Comparison of ENCODE assay signal across 9 cellular contexts in the genomic region with DNA sequence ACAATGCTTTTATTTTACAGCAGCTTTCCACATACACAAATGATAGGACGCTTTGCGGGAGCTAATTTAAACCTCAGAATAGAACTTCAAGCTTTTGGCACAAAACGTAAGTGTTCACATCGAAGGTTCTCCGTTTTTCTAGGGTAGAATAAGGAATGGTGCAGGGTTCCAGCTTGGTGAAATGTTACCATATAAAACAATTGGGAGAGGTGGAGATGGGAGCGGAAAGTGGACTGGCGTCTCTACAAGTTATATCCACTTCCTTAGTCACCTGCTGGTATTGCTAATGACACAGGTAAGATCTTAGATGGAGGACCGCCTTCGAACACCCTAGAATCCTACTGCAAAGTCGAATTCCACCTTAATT. TPM values are rescaled to one million over a fixed set of nuclear protein-coding genes. Genes with fewer than 3 reads are reported as not detected.
A peak's percentile ranks its signal among the peaks of the same experiment; 100 is the strongest.
DNase-seq lines count a peak whose midpoint lies in the region; ATAC-seq and TF ChIP-seq lines count a peak whose summit lies in the region.
"Had no signal": no experiment of that assay in that cellular context is flagged by ENCODE, and none has a peak within 500 bp of the region (broad histone marks: within the 10 kb centered on the region; RNA-seq: fewer than 3 reads in every experiment).

No MANE protein-coding gene starts in this region.

- H3K9me3 Mint-ChIP-seq in CD14-positive monocyte: peaks cover 0 to 9% (median 5%) of the 10 kb centered on the region in 7 donors
- no peaks in the 10 kb centered on the region for H3K9me3 Mint-ChIP-seq in activated T-helper 1 cell treated with anti-CD3 and anti-CD28 coated beads, Interleukin-12 subunit alpha, Interleukin-12 subunit beta, Interleukin-2, Interleukin-4 antibody, amounts not matched to agents 30 ng/mL and 10 ng/mL and 1 ng/mL, durations not matched to agents 14 hours and 24 hours and 36 hours
- H3K9me3 Mint-ChIP-seq in naive thymus-derived CD4-positive, alpha-beta T cell: no peaks in the 10 kb centered on the region
- H3K9me3 Mint-ChIP-seq: stimulated activated naive CD8-positive, alpha-beta T cell treated with anti-CD3 and anti-CD28 coated beads, Interleukin-15, amount 100 ng/mL, for 72 hours had no signal

- H3K36me3 ChIP-seq in HCT116 (ENCODE audit: control insufficient read depth in 1 of 2, insufficient read depth in 2 of 2, low read length in 2 of 2): no peaks in the 10 kb centered on the region
- no peaks in the 10 kb centered on the region for H3K36me3 ChIP-seq in naive thymus-derived CD4-positive, alpha-beta T cell (ENCODE audit: control insufficient read depth in 2 of 3, insufficient read depth in 3 of 3, low read length in 3 of 3)
- H3K36me3 ChIP-seq in spleen: no peaks in the 10 kb centered on the region
- H3K36me3 ChIP-seq in upper lobe of left lung: no peaks in the 10 kb centered on the region

- peak overlapping the region; percentile 59 for H2AFZ ChIP-seq in HCT116 (ENCODE audit: low read depth, low read length, poor library complexity, severe bottlenecking)

- no peak for TF ChIP-seq EP300 in upper lobe of left lung (IDR thresholded peaks at IDR 0.05)

- 34 to 46% (median 39%) methylated on average over 10 of the region's 10 CpGs for WGBS in spleen, 5 donors
- WGBS in upper lobe of left lung, 2 donors: 34 to 37% methylated on average over 10 of the region's 10 CpGs

- POLR2A ChIA-PET in HCT116 (lab: Charles Lee): interaction anchor here (0.7 to 1.9 kb wide), 5 partner anchors 71 to 244 kb away, joined by 3 to 9 read pairs (median 3); no protein-coding TSS in a partner anchor
- POLR2A ChIA-PET in naive thymus-derived CD4-positive, alpha-beta T cell (lab: Charles Lee): interaction anchor here (0.6 to 2.7 kb wide), 9 partner anchors 16 to 565 kb away, joined by 3 to 25 read pairs (median 4); partner anchors contain the start of genes GLOD4, MRM3 and TIMM22

- H3K27me3 ChIP-seq in HCT116 (ENCODE audit: insufficient read depth, low read length) (no peaks in the 10 kb centered on the region), spleen (replicated peaks in 1 of 7) (peaks cover 0 to 29% (median 21%) of the 10 kb centered on the region in 7 donors), upper lobe of left lung (peaks cover 0 to 4% (median 0%) of the 10 kb centered on the region in 4 donors)
- H3K27me3 ChIP-seq in naive thymus-derived CD4-positive, alpha-beta T cell (ENCODE audit: control insufficient read depth in 2 of 2, insufficient read depth in 2 of 2, low read length in 2 of 2): peaks cover 6 to 11% of the 10 kb centered on the region in 2 donors

- TF ChIP-seq POLR2A in HCT116 (IDR thresholded peaks at IDR 0.05; ENCODE audit: borderline replicate concordance, extremely low read depth, insufficient read depth, insufficient read length) (no peak), spleen (IDR thresholded peaks at IDR 0.05) (no peak), upper lobe of left lung (IDR thresholded peaks at IDR 0.05) (no peak)

- H3K27me3 Mint-ChIP-seq in CD14-positive monocyte (ENCODE audit: low read depth in 3 of 3): peaks cover 24 to 37% (median 25%) of the 10 kb centered on the region in 3 donors
- peaks cover 26% of the 10 kb centered on the region for H3K27me3 Mint-ChIP-seq in activated T-helper 1 cell treated with anti-CD3 and anti-CD28 coated beads, Interleukin-12 subunit alpha, Interleukin-12 subunit beta, Interleukin-2, Interleukin-4 antibody, amounts not matched to agents 30 ng/mL and 10 ng/mL and 1 ng/mL, durations not matched to agents 14 hours and 24 hours and 36 hours (ENCODE audit: insufficient read depth)
- peaks cover 19 to 27% (median 20%) of the 10 kb centered on the region in 5 donors for H3K27me3 Mint-ChIP-seq in naive thymus-derived CD4-positive, alpha-beta T cell

- H3K9ac ChIP-seq in HCT116 (ENCODE audit: low read length): no peak overlapping the region

- no peak for DNase-seq in CD14-positive monocyte (ENCODE audit: low spot score)
- no peak for DNase-seq in HCT116 (ENCODE audit: low read depth, low spot score)
- DNase-seq in activated T-helper 1 cell treated with anti-CD3 and anti-CD28 coated beads, Interleukin-12 subunit alpha, Interleukin-12 subunit beta, Interleukin-2, Interleukin-4 antibody, amounts not matched to agents 30 ng/mL and 10 ng/mL and 1 ng/mL, durations not matched to agents 14 hours and 24 hours and 36 hours (ENCODE audit: low spot score): no peak
- no peak for DNase-seq in naive thymus-derived CD4-positive, alpha-beta T cell
- no peak for DNase-seq in central memory CD4-positive, alpha-beta T cell
- DNase-seq in NCI-H748 treated with DMSO at 0.1 percent for 48 hours (lab: John Stamatoyannopoulos, UW): no peak
- DNase-seq in spleen: no peak
- DNase-seq in upper lobe of left lung: no peak

- peak overlapping the region; percentile 82 for H3K4me2 ChIP-seq in HCT116 (ENCODE audit: low read length)

- ATAC-seq in HCT116: no peak
- no peak for ATAC-seq in naive thymus-derived CD4-positive, alpha-beta T cell
- ATAC-seq in upper lobe of left lung (ENCODE audit: low FRiP score in 2 of 2): no peak

- RAD21 ChIA-PET in HCT116 (lab: Charles Lee; ENCODE audit: low non-redundant PET in 1 of 2, low total read pairs in 2 of 2, uncharacterized antibody in 2 of 2, unreplicated experiment in 2 of 2): interaction anchor here (0.5 to 2.5 kb wide), 17 partner anchors 15 to 275 kb away, joined by 3 to 16 read pairs (median 3); partner anchors contain the start of genes GLOD4 (in 2 of the 2), MRM3 (in 2 of the 2) and TIMM22 (in 1 of the 2)

- peaks cover 0 to 3% of the 10 kb centered on the region in 2 donors for H3K36me3 Mint-ChIP-seq in CD14-positive monocyte
- H3K36me3 Mint-ChIP-seq in activated T-helper 1 cell treated with anti-CD3 and anti-CD28 coated beads, Interleukin-12 subunit alpha, Interleukin-12 subunit beta, Interleukin-2, Interleukin-4 antibody, amounts not matched to agents 30 ng/mL and 10 ng/mL and 1 ng/mL, durations not matched to agents 14 hours and 24 hours and 36 hours (ENCODE audit: low read depth): no peaks in the 10 kb centered on the region
- H3K36me3 Mint-ChIP-seq in naive thymus-derived CD4-positive, alpha-beta T cell: no peaks in the 10 kb centered on the region

- TF ChIP-seq RAD21 in HCT116 (IDR thresholded peaks at IDR 0.05; ENCODE audit: low read depth): no peak

- TF ChIP-seq CTCF in CD14-positive monocyte (IDR thresholded peaks at IDR 0.05) (peak; percentile 32), HCT116 (IDR thresholded peaks at IDR 0.05 in 2 of 3, conservative IDR thresholded peaks at IDR 0.05 in 1 of 3; ENCODE audit: borderline replicate concordance in 1 of 3, insufficient read depth in 1 of 3, low read depth in 2 of 3, low read length in 2 of 3) (no peak), spleen (IDR thresholded peaks at IDR 0.05 in 8 of 11, conservative IDR thresholded peaks at IDR 0.05 in 3 of 11) (peak in 2 of 11 experiments; percentile 21 to 24), upper lobe of left lung (IDR thresholded peaks at IDR 0.05) (no peak)

- peaks cover 18% of the 10 kb centered on the region for H3K4me1 Mint-ChIP-seq in CD14-positive monocyte
- peaks cover 14% of the 10 kb centered on the region for H3K4me1 Mint-ChIP-seq in activated T-helper 1 cell treated with anti-CD3 and anti-CD28 coated beads, Interleukin-12 subunit alpha, Interleukin-12 subunit beta, Interleukin-2, Interleukin-4 antibody, amounts not matched to agents 30 ng/mL and 10 ng/mL and 1 ng/mL, durations not matched to agents 14 hours and 24 hours and 36 hours (ENCODE audit: low read depth)
- peaks cover 13 to 20% (median 15%) of the 10 kb centered on the region in 7 donors for H3K4me1 Mint-ChIP-seq in naive thymus-derived CD4-positive, alpha-beta T cell

- no TSS peak for BruUV-seq in HCT116 (replicated peaks; lab: Mats Ljungman, UMichigan)

- no peak overlapping the region; a peak in 1 of 4 replicates for H3K4me3 ChIP-seq in HCT116 (replicated peaks in 1 of 2; ENCODE audit: low read depth in 1 of 2, low read length in 2 of 2)
- H3K4me3 ChIP-seq in naive thymus-derived CD4-positive, alpha-beta T cell (ENCODE audit: low read length): no peak overlapping the region
- H3K4me3 ChIP-seq in spleen: peak overlapping the region in 4 of 8 donors; percentile 66 to 89 (median 68)
- no peak overlapping the region for H3K4me3 ChIP-seq in upper lobe of left lung

- no peaks in the 10 kb centered on the region for H4K20me1 ChIP-seq in HCT116 (ENCODE audit: insufficient read depth)

- H3K27ac ChIP-seq in HCT116 (ENCODE audit: low read depth, low read length) (no peak overlapping the region), spleen (peak overlapping the region in 3 of 8 donors; percentile 78 to 83 (median 82)), upper lobe of left lung (no peak overlapping the region)
- H3K27ac ChIP-seq in naive thymus-derived CD4-positive, alpha-beta T cell (ENCODE audit: low read depth, low read length): no peak overlapping the region

- H3K9me3 ChIP-seq in HCT116 (ENCODE audit: control insufficient read depth in 1 of 2, insufficient read depth in 1 of 2, low read depth in 1 of 2, low read length in 2 of 2): no peaks in the 10 kb centered on the region
- H3K9me3 ChIP-seq in naive thymus-derived CD4-positive, alpha-beta T cell (ENCODE audit: control insufficient read depth in 2 of 3, low read length in 3 of 3): no peaks in the 10 kb centered on the region
- no peaks in the 10 kb centered on the region for H3K9me3 ChIP-seq in spleen
- no peaks in the 10 kb centered on the region for H3K9me3 ChIP-seq in upper lobe of left lung

- H3K4me1 ChIP-seq in HCT116 (ENCODE audit: control insufficient read depth in 1 of 2, insufficient read depth in 2 of 2, low read length in 2 of 2) (peaks cover 13 to 38% of the 10 kb centered on the region in 2 experiments; a peak in 3 of 4 replicates), spleen (peaks cover 13 to 35% (median 28%) of the 10 kb centered on the region in 6 donors), upper lobe of left lung (peaks cover 15 to 31% (median 21%) of the 10 kb centered on the region in 4 donors)
- H3K4me1 ChIP-seq in naive thymus-derived CD4-positive, alpha-beta T cell (ENCODE audit: control insufficient read depth in 2 of 2, insufficient read depth in 2 of 2, low read length in 2 of 2): peaks cover 8 to 19% of the 10 kb centered on the region in 2 donors

- intact Hi-C loops in CD14-positive monocyte (cut with micrococcal nuclease): loop anchor here (2.0 to 5.0 kb wide), 5 partner anchors 94 to 221 kb away; no protein-coding TSS in a partner anchor
- intact Hi-C loops in HCT116 (cut with micrococcal nuclease): loop anchor here (1.0 to 5.0 kb wide), 3 partner anchors 187 to 569 kb away; partner anchors contain the start of gene VPS53
- intact Hi-C loops in activated T-helper 1 cell treated with anti-CD3 and anti-CD28 coated beads, Interleukin-12 subunit alpha, Interleukin-12 subunit beta, Interleukin-2, Interleukin-4 antibody, amounts not matched to agents 30 ng/mL and 10 ng/mL and 1 ng/mL, durations not matched to agents 14 hours and 24 hours and 36 hours (cut with micrococcal nuclease): loop anchor here (1.0 to 5.0 kb wide), 8 partner anchors 15 to 839 kb away; partner anchors contain the start of genes GEMIN4, GLOD4, MRM3 and VPS53
- intact Hi-C loops in naive thymus-derived CD4-positive, alpha-beta T cell (cut with micrococcal nuclease): loop anchor here (1.0 to 5.0 kb wide), 8 partner anchors 15 to 838 kb away; partner anchors contain the start of genes GLOD4 (in 2 of the 2), MRM3 (in 2 of the 2) and VPS53 (in 1 of the 2)
- intact Hi-C loops in spleen (cut with DNase I; ENCODE audit: low total_unique reads): loop anchor here (5.0 kb wide), 1 partner anchor 184 kb away; no protein-coding TSS in a partner anchor

- peak overlapping the region; percentile 83 to 90 for H3K4me3 Mint-ChIP-seq in CD14-positive monocyte
- peak overlapping the region; percentile 78 for H3K4me3 Mint-ChIP-seq in activated T-helper 1 cell treated with anti-CD3 and anti-CD28 coated beads, Interleukin-12 subunit alpha, Interleukin-12 subunit beta, Interleukin-2, Interleukin-4 antibody, amounts not matched to agents 30 ng/mL and 10 ng/mL and 1 ng/mL, durations not matched to agents 14 hours and 24 hours and 36 hours
- H3K4me3 Mint-ChIP-seq in naive thymus-derived CD4-positive, alpha-beta T cell: peak overlapping the region; percentile 64 to 88 (median 81)

- H3K9me2 ChIP-seq in HCT116 (ENCODE audit: insufficient read depth): no peaks in the 10 kb centered on the region

- no peak overlapping the region for H3K27ac Mint-ChIP-seq in CD14-positive monocyte
- H3K27ac Mint-ChIP-seq in activated T-helper 1 cell treated with anti-CD3 and anti-CD28 coated beads, Interleukin-12 subunit alpha, Interleukin-12 subunit beta, Interleukin-2, Interleukin-4 antibody, amounts not matched to agents 30 ng/mL and 10 ng/mL and 1 ng/mL, durations not matched to agents 14 hours and 24 hours and 36 hours: peak overlapping the region; percentile 14
- H3K27ac Mint-ChIP-seq in naive thymus-derived CD4-positive, alpha-beta T cell: peak overlapping the region; percentile 38 to 88 (median 72)

- CTCF ChIA-PET in HCT116 (lab: Charles Lee): interaction anchor here (0.6 to 3.9 kb wide), 27 partner anchors 9 to 569 kb away, joined by 3 to 87 read pairs (median 4); partner anchors contain the start of genes GEMIN4, GLOD4, MRM3 and TIMM22
- CTCF ChIA-PET in naive thymus-derived CD4-positive, alpha-beta T cell (lab: Charles Lee): interaction anchor here (0.7 to 4.7 kb wide), 16 partner anchors 16 to 816 kb away, joined by 3 to 35 read pairs (median 5); partner anchors contain the start of genes GLOD4, MRM3 and TIMM22

- peaks cover 26% of the 10 kb centered on the region for H3K79me2 ChIP-seq in HCT116 (ENCODE audit: insufficient read depth, low read length)

RNA-seq across cellular contexts. Expression of gene NXN, which starts 1.7 kb away (rescaled TPM):
- polyA plus RNA-seq in CD14-positive monocyte (not detected), spleen (1 to 10 TPM; 3.9 to 6.6 (median 5.8) TPM)
- total RNA-seq in HCT116 (2021; ENCODE audit: unreplicated experiment) (83.7 TPM), spleen (10 to 100 TPM in 5 of 7 donors, 1 to 10 TPM in 2; 7.2 to 21.4 (median 14.1) TPM), upper lobe of left lung (10 to 100 TPM; 32.4 to 63.1 (median 52.2) TPM)
- 60.7 and 64.7 TPM in 2 replicates for polyA plus RNA-seq in HCT116 (2012)
- 0.24 and 0.31 TPM in 2 replicates for total RNA-seq in activated T-helper 1 cell treated with anti-CD3 and anti-CD28 coated beads, Interleukin-12 subunit alpha, Interleukin-12 subunit beta, Interleukin-2, Interleukin-4 antibody, amounts not matched to agents 30 ng/mL and 10 ng/mL and 1 ng/mL, durations not matched to agents 14 hours and 24 hours and 36 hours
- under 1 TPM in 4 of 5 experiments, not detected in 1; 0.10 to 0.84 (median 0.36) TPM for total RNA-seq in naive thymus-derived CD4-positive, alpha-beta T cell
- under 1 TPM in 1 of 2 donors, not detected in 1; 0.22 TPM for polyA plus RNA-seq in naive thymus-derived CD4-positive, alpha-beta T cell

RNA-seq across cellular contexts. Expression of gene TIMM22, which starts 15.7 kb away (rescaled TPM):
- 10 to 100 TPM; 13.1 to 13.6 TPM for polyA plus RNA-seq in CD14-positive monocyte
- 14.0 TPM for total RNA-seq in HCT116 (2021; ENCODE audit: unreplicated experiment)
- polyA plus RNA-seq in HCT116 (2012): 8.4 and 9.6 TPM in 2 replicates
- total RNA-seq in activated T-helper 1 cell treated with anti-CD3 and anti-CD28 coated beads, Interleukin-12 subunit alpha, Interleukin-12 subunit beta, Interleukin-2, Interleukin-4 antibody, amounts not matched to agents 30 ng/mL and 10 ng/mL and 1 ng/mL, durations not matched to agents 14 hours and 24 hours and 36 hours: 14.6 and 17.3 TPM in 2 replicates
- total RNA-seq in naive thymus-derived CD4-positive, alpha-beta T cell: 10 to 100 TPM in 3 of 5 experiments, 1 to 10 TPM in 2; 8.3 to 13.5 (median 11.3) TPM
- 10 to 100 TPM; 24.9 to 27.9 TPM for polyA plus RNA-seq in naive thymus-derived CD4-positive, alpha-beta T cell
- 10 to 100 TPM in 6 of 7 donors, 1 to 10 TPM in 1; 9.7 to 14.3 (median 11.2) TPM for total RNA-seq in spleen
- polyA plus RNA-seq in spleen: 1 to 10 TPM; 5.1 to 8.8 (median 7.0) TPM
- 10 to 100 TPM in 2 of 6 donors, 1 to 10 TPM in 4; 6.3 to 13.5 (median 8.9) TPM for total RNA-seq in upper lobe of left lung

Comparison
In these comparisons a context has a peak if more than half of its experiments do, and no peak if none do; other contexts are left out.
1. H3K27ac Mint-ChIP-seq: peak in activated T-helper 1 cell treated with anti-CD3 and anti-CD28 coated beads, Interleukin-12 subunit alpha, Interleukin-12 subunit beta, Interleukin-2, Interleukin-4 antibody, amounts not matched to agents 30 ng/mL and 10 ng/mL and 1 ng/mL, durations not matched to agents 14 hours and 24 hours and 36 hours (single experiment) and naive thymus-derived CD4-positive, alpha-beta T cell (9 of 9); none in CD14-positive monocyte (0 of 7).
2. Peak in every context shown above with its lines, with median percentiles within 50 percentile points of each other: H3K4me3 Mint-ChIP-seq.